Comparison of ENCODE assay signal across 12 cellular contexts in the genomic region with DNA sequence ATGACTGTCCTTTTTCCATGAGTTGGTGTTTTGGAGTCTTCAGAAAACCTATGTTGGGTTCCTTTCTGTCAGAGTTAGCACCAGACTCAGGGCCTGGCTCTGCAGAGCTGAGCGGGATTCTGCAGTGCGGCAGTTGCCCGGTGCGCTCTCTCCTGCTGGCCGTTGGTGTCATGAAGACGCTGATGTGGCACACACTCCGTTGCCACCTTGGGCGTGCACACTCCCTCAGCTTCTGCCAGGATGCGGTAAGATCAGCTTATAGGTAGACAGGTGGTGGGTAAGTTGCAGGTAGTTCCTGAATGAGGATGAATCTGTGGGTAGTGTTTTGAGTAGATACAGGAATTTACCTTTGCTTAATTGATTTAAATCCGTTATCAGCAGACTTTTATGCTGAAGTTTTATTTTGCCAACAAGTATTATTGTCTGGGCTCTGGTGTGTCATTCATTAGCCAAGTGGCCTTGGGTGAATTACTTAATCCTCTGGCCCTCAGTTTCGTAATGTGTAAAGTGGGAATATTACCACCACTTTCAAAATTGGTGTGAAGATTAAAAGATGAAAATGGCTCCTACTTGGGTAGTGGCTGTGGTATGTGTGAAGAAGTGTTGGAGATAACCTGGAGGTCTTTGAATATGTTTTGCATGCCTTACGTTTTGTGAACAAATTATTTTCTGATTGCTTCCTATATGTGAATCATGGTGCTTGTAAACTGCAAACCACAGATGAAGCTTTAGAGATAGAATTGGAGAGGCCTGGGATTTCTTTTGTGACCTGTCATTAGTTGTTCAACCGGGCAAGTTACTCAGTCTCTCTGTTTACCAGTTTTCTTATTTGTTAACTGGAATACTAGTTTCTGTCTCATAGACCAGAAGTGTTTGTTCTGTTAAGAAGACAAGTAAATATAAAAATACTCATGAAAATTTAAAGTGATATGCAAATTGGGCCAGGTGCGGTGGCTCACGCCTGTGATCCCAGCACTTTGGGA. TPM values are rescaled to one million over a fixed set of nuclear protein-coding genes. Genes with fewer than 3 reads are reported as not detected.
A peak's percentile ranks its signal among the peaks of the same experiment; 100 is the strongest.
DNase-seq lines count a peak whose midpoint lies in the region; ATAC-seq and TF ChIP-seq lines count a peak whose summit lies in the region.
"Had no signal": no experiment of that assay in that cellular context is flagged by ENCODE, and none has a peak within 500 bp of the region (broad histone marks: within the 10 kb centered on the region; RNA-seq: fewer than 3 reads in every experiment).

No MANE protein-coding gene starts in this region.

- TF ChIP-seq POLR2A in tibial nerve (IDR thresholded peaks at IDR 0.05): no peak

- H2BK120ac ChIP-seq in neuronal stem cell (ENCODE audit: low read depth, low read length): no peak overlapping the region

- no peaks in the 10 kb centered on the region for H3K27me3 ChIP-seq in mammary epithelial cell (ENCODE audit: insufficient read depth, low read length)
- H3K27me3 ChIP-seq in neuronal stem cell (ENCODE audit: control insufficient read depth in 3 of 3, insufficient read depth in 3 of 3, low read depth in 1 of 3, low read length in 3 of 3): no peaks in the 10 kb centered on the region
- no peaks in the 10 kb centered on the region for H3K27me3 ChIP-seq in tibial nerve

- no peaks in the 10 kb centered on the region for H3K36me3 ChIP-seq in mammary epithelial cell (ENCODE audit: insufficient read depth, low read length)
- H3K36me3 ChIP-seq in neuronal stem cell (replicated peaks in 1 of 2; ENCODE audit: control insufficient read depth in 2 of 2, insufficient read depth in 2 of 2, low read length in 2 of 2): peaks cover 0 to 5% of the 10 kb centered on the region in 2 donors
- H3K36me3 ChIP-seq in tibial nerve: no peaks in the 10 kb centered on the region

- H3K79me2 ChIP-seq in mammary epithelial cell (ENCODE audit: insufficient read depth, low read length): peaks cover 38% of the 10 kb centered on the region

- peaks cover 8% of the 10 kb centered on the region for H3K79me1 ChIP-seq in neuronal stem cell (ENCODE audit: low read depth, low read length)

- DNase-seq in EH (ENCODE audit: low read depth) (peak; percentile 20), LNCaP clone FGC (ENCODE audit: low read depth) (peak; percentile 82), mammary epithelial cell (peak; percentile 24), neuronal stem cell (ENCODE audit: low spot score) (no peak), tibial nerve (ENCODE audit: low spot score in 2 of 2) (no peak)
- DNase-seq: activated T-cell treated with anti-CD3 and anti-CD28 coated beads, Interleukin-2, amount 50 U/mL, for 1 hour; dermis blood vessel endothelial cell; lower lobe of right lung; NCI-H1105; NCI-H345 had no signal

- H3K9me3 ChIP-seq in mammary epithelial cell (replicated peaks; ENCODE audit: insufficient read depth, low read length) (no peaks in the 10 kb centered on the region), neuronal stem cell (replicated peaks in 1 of 2; ENCODE audit: control insufficient read depth in 2 of 2, insufficient read depth in 1 of 2, low read depth in 1 of 2, low read length in 2 of 2) (no peaks in the 10 kb centered on the region), tibial nerve (no peaks in the 10 kb centered on the region)
- H3K9me3 ChIP-seq: lower lobe of right lung had no signal

- H3K4me2 ChIP-seq in mammary epithelial cell (ENCODE audit: insufficient read depth, low read depth, low read length) (no peak overlapping the region), neuronal stem cell (ENCODE audit: insufficient read depth, low read length, poor library complexity, severe bottlenecking) (no peak overlapping the region)

- H3K27ac ChIP-seq in mammary epithelial cell (ENCODE audit: insufficient read depth, low read depth, low read length) (no peak overlapping the region), neuronal stem cell (replicated peaks; ENCODE audit: low read length) (no peak overlapping the region), tibial nerve (no peak overlapping the region)
- H3K27ac ChIP-seq: lower lobe of right lung had no signal

- H2AFZ ChIP-seq in mammary epithelial cell (ENCODE audit: low read depth, low read length) (no peak overlapping the region), neuronal stem cell (ENCODE audit: low read length) (no peak overlapping the region)

- no peaks in the 10 kb centered on the region for H4K20me1 ChIP-seq in mammary epithelial cell (ENCODE audit: insufficient read depth, low read length)

- H2BK15ac ChIP-seq in neuronal stem cell (ENCODE audit: low read length): no peak overlapping the region

- no peak overlapping the region for H2BK5ac ChIP-seq in neuronal stem cell (ENCODE audit: low read length)

- BruUV-seq in mammary epithelial cell (replicated peaks; lab: Mats Ljungman, UMichigan): no TSS peak

- in situ Hi-C loops in mammary epithelial cell (cut with MboI; ENCODE audit: low sequenced_read_pairs in 2 of 2): no loop called here

- intact Hi-C loops in mammary epithelial cell (cut with micrococcal nuclease): no loop called here

- H2AK5ac ChIP-seq in neuronal stem cell (ENCODE audit: low read depth, low read length): no peak overlapping the region

- H4K8ac ChIP-seq in neuronal stem cell (ENCODE audit: low read depth, low read length): peak overlapping the region; percentile 87

- H4K91ac ChIP-seq in neuronal stem cell (ENCODE audit: low read depth, low read length, poor library complexity): no peak overlapping the region

- no peak overlapping the region for H3K14ac ChIP-seq in neuronal stem cell (ENCODE audit: low read length)

- no peak overlapping the region for H2BK12ac ChIP-seq in neuronal stem cell (ENCODE audit: low read length)

- no peak for TF ChIP-seq CTCF in LNCaP clone FGC (IDR thresholded peaks at IDR 0.05; ENCODE audit: control insufficient read depth, extremely low read depth, insufficient read depth)
- TF ChIP-seq CTCF in mammary epithelial cell (conservative IDR thresholded peaks at IDR 0.05 in 1 of 2, IDR thresholded peaks at IDR 0.05 in 1 of 2; ENCODE audit: extremely low read depth in 1 of 2, insufficient read depth in 1 of 2, low read depth in 1 of 2, low read length in 2 of 2): no peak
- TF ChIP-seq CTCF in tibial nerve (IDR thresholded peaks at IDR 0.05): no peak

- no peak for TF ChIP-seq EP300 in tibial nerve (IDR thresholded peaks at IDR 0.05)

- 94% methylated on average over 15 of the region's 15 CpGs for WGBS in mammary epithelial cell (ENCODE audit: low coverage, missing lambda C conversion rate)
- no CpG with 5 or more reads among the region's 15 CpGs for WGBS in neuronal stem cell (ENCODE audit: extremely low coverage in 2 of 2, insufficient read length in 2 of 2, insufficient replicate concordance in 1 of 2), 2 donors
- WGBS in tibial nerve, 2 donors: 92 to 94% methylated on average over 15 of the region's 15 CpGs

- H3K4me1 ChIP-seq in mammary epithelial cell (ENCODE audit: insufficient read depth, low read length) (peaks cover 13% of the 10 kb centered on the region), neuronal stem cell (ENCODE audit: control insufficient read depth in 2 of 2, insufficient read depth in 1 of 2, low read depth in 1 of 2, low read length in 2 of 2) (peaks cover 9 to 21% of the 10 kb centered on the region in 2 donors), tibial nerve (peaks cover 0 to 9% (median 3%) of the 10 kb centered on the region in 4 donors)

- CTCF ChIA-PET in mammary epithelial cell (lab: Charles Lee; ENCODE audit: low non-redundant PET): no interaction called here

- H3K9ac ChIP-seq in mammary epithelial cell (ENCODE audit: insufficient read depth, low read length) (no peak overlapping the region), neuronal stem cell (ENCODE audit: low read depth, low read length, poor library complexity) (no peak overlapping the region)

- no peak for ATAC-seq in HG03175 (IDR thresholded peaks at IDR 0.05; ENCODE audit: unreplicated experiment)
- ATAC-seq in HG03196 (IDR thresholded peaks at IDR 0.05; ENCODE audit: unreplicated experiment): no peak

- H3K4ac ChIP-seq in neuronal stem cell (ENCODE audit: low read length): no peak overlapping the region

- peak overlapping the region; percentile 55 for H3K18ac ChIP-seq in neuronal stem cell (ENCODE audit: low read length)

- no peak overlapping the region for H3K23ac ChIP-seq in neuronal stem cell (ENCODE audit: low read depth, low read length, poor library complexity)

- dilution Hi-C loops in mammary epithelial cell (cut with HindIII; ENCODE audit: low sequenced_read_pairs): no loop called here

- H3K4me3 ChIP-seq in LNCaP clone FGC (ENCODE audit: low read depth, low read length) (no peak overlapping the region), mammary epithelial cell (replicated peaks in 1 of 3; ENCODE audit: insufficient read depth in 1 of 3, low read depth in 2 of 3, low read length in 3 of 3) (no peak overlapping the region), neuronal stem cell (ENCODE audit: low read length in 2 of 2) (no peak overlapping the region), tibial nerve (no peak overlapping the region)
- H3K4me3 ChIP-seq: lower lobe of right lung had no signal

RNA-seq across cellular contexts. Expression of a gene that starts 27.0 kb away (rescaled TPM):
- 10 to 100 TPM in 1 of 2 donors, 1 to 10 TPM in 1; 9.2 to 17.1 TPM for total RNA-seq in mammary epithelial cell
- 6.3 TPM for polyA plus RNA-seq in mammary epithelial cell
- 55.2 TPM for polyA minus RNA-seq in mammary epithelial cell
- 15.2 TPM for polyA plus RNA-seq in neuronal stem cell (2013, experiment 1 of 2)
- 15.9 TPM for polyA plus RNA-seq in neuronal stem cell (2013, experiment 2 of 2)
- total RNA-seq in tibial nerve: 10 to 100 TPM in 1 of 4 donors, 1 to 10 TPM in 3; 6.5 to 11.7 (median 7.4) TPM

Comparison
In these comparisons a context has a peak if more than half of its experiments do, and no peak if none do; other contexts are left out.
1. DNase-seq: peak in EH (single experiment), LNCaP clone FGC (single experiment) and mammary epithelial cell (single experiment); none in neuronal stem cell (single experiment) and tibial nerve (0 of 2).